In genomic region chr1:39691383-39692151, GRCh38 we compare ENCODE assay signal across 1 cellular context.
TF ChIP-seq lines count a peak whose summit lies in the region.

Gene HPCAL4, minus strand, starts transcription at chr1:39691433. Its CDS starts 6,830 bp downstream, at chr1:39684603.

TF ChIP-seq in GM12878, 131 proteins besides CTCF, POLR2A, EP300 and RAD21 (continued from another document):
- TF ChIP-seq, protein P1, sequence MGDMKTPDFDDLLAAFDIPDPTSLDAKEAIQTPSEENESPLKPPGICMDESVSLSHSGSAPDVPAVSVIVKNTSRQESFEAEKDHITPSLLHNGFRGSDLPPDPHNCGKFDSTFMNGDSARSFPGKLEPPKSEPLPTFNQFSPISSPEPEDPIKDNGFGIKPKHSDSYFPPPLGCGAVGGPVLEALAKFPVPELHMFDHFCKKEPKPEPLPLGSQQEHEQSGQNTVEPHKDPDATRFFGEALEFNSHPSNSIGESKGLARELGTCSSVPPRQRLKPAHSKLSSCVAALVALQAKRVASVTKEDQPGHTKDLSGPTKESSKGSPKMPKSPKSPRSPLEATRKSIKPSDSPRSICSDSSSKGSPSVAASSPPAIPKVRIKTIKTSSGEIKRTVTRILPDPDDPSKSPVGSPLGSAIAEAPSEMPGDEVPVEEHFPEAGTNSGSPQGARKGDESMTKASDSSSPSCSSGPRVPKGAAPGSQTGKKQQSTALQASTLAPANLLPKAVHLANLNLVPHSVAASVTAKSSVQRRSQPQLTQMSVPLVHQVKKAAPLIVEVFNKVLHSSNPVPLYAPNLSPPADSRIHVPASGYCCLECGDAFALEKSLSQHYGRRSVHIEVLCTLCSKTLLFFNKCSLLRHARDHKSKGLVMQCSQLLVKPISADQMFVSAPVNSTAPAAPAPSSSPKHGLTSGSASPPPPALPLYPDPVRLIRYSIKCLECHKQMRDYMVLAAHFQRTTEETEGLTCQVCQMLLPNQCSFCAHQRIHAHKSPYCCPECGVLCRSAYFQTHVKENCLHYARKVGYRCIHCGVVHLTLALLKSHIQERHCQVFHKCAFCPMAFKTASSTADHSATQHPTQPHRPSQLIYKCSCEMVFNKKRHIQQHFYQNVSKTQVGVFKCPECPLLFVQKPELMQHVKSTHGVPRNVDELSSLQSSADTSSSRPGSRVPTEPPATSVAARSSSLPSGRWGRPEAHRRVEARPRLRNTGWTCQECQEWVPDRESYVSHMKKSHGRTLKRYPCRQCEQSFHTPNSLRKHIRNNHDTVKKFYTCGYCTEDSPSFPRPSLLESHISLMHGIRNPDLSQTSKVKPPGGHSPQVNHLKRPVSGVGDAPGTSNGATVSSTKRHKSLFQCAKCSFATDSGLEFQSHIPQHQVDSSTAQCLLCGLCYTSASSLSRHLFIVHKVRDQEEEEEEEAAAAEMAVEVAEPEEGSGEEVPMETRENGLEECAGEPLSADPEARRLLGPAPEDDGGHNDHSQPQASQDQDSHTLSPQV (IDR thresholded peaks at IDR 0.05): no peak
- no peak for TF ChIP-seq BHLHE40 (IDR thresholded peaks at IDR 0.05; ENCODE audit: borderline replicate concordance in 1 of 2, low read depth in 2 of 2, low read length in 1 of 2)
- no peak for TF ChIP-seq ZBED1 (IDR thresholded peaks at IDR 0.05; ENCODE audit: borderline replicate concordance)
- no peak for TF ChIP-seq HDAC2 (IDR thresholded peaks at IDR 0.05)
